1 cellular context compared by ENCODE assay signal in genomic region chr11:47317078-47317828, GRCh38.
TF ChIP-seq lines count a peak whose summit lies in the region.

No MANE protein-coding gene starts in this region.

TF ChIP-seq in GM12878, 131 proteins besides CTCF, POLR2A, EP300 and RAD21:
- TF ChIP-seq SRF (IDR thresholded peaks at IDR 0.05; ENCODE audit: low read depth in 2 of 2, low read length in 2 of 2): 0 out of 4 replicates have a peak, but pooled peaks of 1 of the 2 experiments have one; percentile 26
- TF ChIP-seq, protein P1, sequence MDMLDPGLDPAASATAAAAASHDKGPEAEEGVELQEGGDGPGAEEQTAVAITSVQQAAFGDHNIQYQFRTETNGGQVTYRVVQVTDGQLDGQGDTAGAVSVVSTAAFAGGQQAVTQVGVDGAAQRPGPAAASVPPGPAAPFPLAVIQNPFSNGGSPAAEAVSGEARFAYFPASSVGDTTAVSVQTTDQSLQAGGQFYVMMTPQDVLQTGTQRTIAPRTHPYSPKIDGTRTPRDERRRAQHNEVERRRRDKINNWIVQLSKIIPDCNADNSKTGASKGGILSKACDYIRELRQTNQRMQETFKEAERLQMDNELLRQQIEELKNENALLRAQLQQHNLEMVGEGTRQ (IDR thresholded peaks at IDR 0.05; ENCODE audit: borderline replicate concordance, low read depth, low read length): no peak
